ENCODE assay signal across 11 cellular contexts in genomic region chr2:20600756-20601325, GRCh38. TPM values are rescaled to one million over a fixed set of nuclear protein-coding genes. Genes with fewer than 3 reads are reported as not detected.
A peak's percentile ranks its signal among the peaks of the same experiment; 100 is the strongest.
DNase-seq lines count a peak whose midpoint lies in the region; ATAC-seq, FAIRE-seq and TF ChIP-seq lines count a peak whose summit lies in the region.
"Had no signal": no experiment of that assay in that cellular context is flagged by ENCODE, and none has a peak within 500 bp of the region (broad histone marks: within the 10 kb centered on the region; RNA-seq: fewer than 3 reads in every experiment).

No MANE protein-coding gene starts in this region.

- CTCF ChIA-PET in HEK293T (lab: Yijun Ruan, JAX): interaction anchor here (0.7 kb wide), 1 partner anchor 17 kb away, joined by 3 read pairs; no protein-coding TSS in a partner anchor

- peaks cover 0 to 2% (median 2%) of the 10 kb centered on the region in 3 donors for H3K27me3 Mint-ChIP-seq in CD14-positive monocyte (ENCODE audit: low read depth in 3 of 3)
- H3K27me3 Mint-ChIP-seq in neural crest cell (ENCODE audit: low read depth): peaks cover 2% of the 10 kb centered on the region
- H3K27me3 Mint-ChIP-seq in stimulated activated naive B cell treated with anti-CD40 and anti-IgM and Interleukin-4, amounts not matched to agents 10 μg/mL and 1 μg/mL and 100 μg/mL, for 72 hours: no peaks in the 10 kb centered on the region

- H3K27ac Mint-ChIP-seq in CD14-positive monocyte: no peak overlapping the region
- H3K27ac Mint-ChIP-seq in neural crest cell (ENCODE audit: unreplicated experiment): no peak overlapping the region
- H3K27ac Mint-ChIP-seq in stimulated activated naive B cell treated with anti-CD40 and anti-IgM and Interleukin-4, amounts not matched to agents 10 μg/mL and 1 μg/mL and 100 μg/mL, for 72 hours: no peak overlapping the region
- H3K27ac Mint-ChIP-seq: activated CD8-positive, alpha-beta T cell treated with anti-CD3 and anti-CD28 coated beads, Interleukin-2, amount 10 ng/mL, durations not matched to agents 7 days and 5 days had no signal

- FAIRE-seq in endometrium (lab: Jason Lieb, UNC): peak; percentile 75
- no peak for FAIRE-seq in HTR-8/SVneo (lab: Jason Lieb, UNC)

- no peak overlapping the region for H3K4me3 ChIP-seq in MG63

- H3K4me3 Mint-ChIP-seq in CD14-positive monocyte: no peak overlapping the region
- no peak overlapping the region for H3K4me3 Mint-ChIP-seq in neural crest cell
- H3K4me3 Mint-ChIP-seq in stimulated activated naive B cell treated with anti-CD40 and anti-IgM and Interleukin-4, amounts not matched to agents 10 μg/mL and 1 μg/mL and 100 μg/mL, for 72 hours: no peak overlapping the region
- H3K4me3 Mint-ChIP-seq: activated CD8-positive, alpha-beta T cell treated with anti-CD3 and anti-CD28 coated beads, Interleukin-2, amount 10 ng/mL, durations not matched to agents 7 days and 5 days had no signal

- no peaks in the 10 kb centered on the region for H3K9me3 Mint-ChIP-seq in CD14-positive monocyte
- peaks cover 3% of the 10 kb centered on the region for H3K9me3 Mint-ChIP-seq in neural crest cell
- peaks cover 0 to 3% of the 10 kb centered on the region in 2 donors for H3K9me3 Mint-ChIP-seq in stimulated activated naive B cell treated with anti-CD40 and anti-IgM and Interleukin-4, amounts not matched to agents 10 μg/mL and 1 μg/mL and 100 μg/mL, for 72 hours

- POLR2A ChIA-PET in HEK293T (lab: Yijun Ruan, JAX): interaction anchor here (1.0 to 2.0 kb wide), 2 partner anchors 151 to 154 kb away, joined by 6 to 7 read pairs; partner anchors contain the start of gene RHOB

- no peaks in the 10 kb centered on the region for H3K9me3 ChIP-seq in MG63

- peaks cover 17% of the 10 kb centered on the region for H3K4me1 Mint-ChIP-seq in CD14-positive monocyte
- H3K4me1 Mint-ChIP-seq in neural crest cell: peaks cover 69% of the 10 kb centered on the region
- peaks cover 16 to 19% of the 10 kb centered on the region in 2 donors for H3K4me1 Mint-ChIP-seq in stimulated activated naive B cell treated with anti-CD40 and anti-IgM and Interleukin-4, amounts not matched to agents 10 μg/mL and 1 μg/mL and 100 μg/mL, for 72 hours

- no peak for ATAC-seq in stimulated activated naive B cell treated with anti-CD40 and anti-IgM and Interleukin-4, amounts not matched to agents 10 μg/mL and 1 μg/mL and 100 μg/mL, for 72 hours (replicated peaks)
- ATAC-seq: activated CD8-positive, alpha-beta T cell treated with anti-CD3 and anti-CD28 coated beads, Interleukin-2, amount 10 ng/mL, durations not matched to agents 7 days and 5 days had no signal

- DNase-seq in CD14-positive monocyte (ENCODE audit: low spot score) (no peak), OCI-M1 (lab: John Stamatoyannopoulos, UW) (peak; percentile 13), neural crest cell (ENCODE audit: low read depth, low spot score) (no peak), HEK293T (ENCODE audit: extremely low spot score) (no peak), MG63 (no peak), HTR-8/SVneo (ENCODE audit: insufficient read length, low spot score) (no peak)
- no peak for DNase-seq in stimulated activated naive B cell treated with anti-CD40 and anti-IgM and Interleukin-4, amounts not matched to agents 10 μg/mL and 1 μg/mL and 100 μg/mL, for 72 hours
- DNase-seq: activated CD8-positive, alpha-beta T cell treated with anti-CD3 and anti-CD28 coated beads, Interleukin-2, amount 10 ng/mL, durations not matched to agents 7 days and 5 days; central memory CD4-positive, alpha-beta T cell; DND-41 had no signal

- intact Hi-C loops in CD14-positive monocyte (cut with micrococcal nuclease): no loop called here

- TF ChIP-seq CTCF in CD14-positive monocyte (IDR thresholded peaks at IDR 0.05) (peak; percentile 26), neural crest cell (conservative IDR thresholded peaks at IDR 0.05) (peak; percentile 61)

- H3K36me3 ChIP-seq in MG63: no peaks in the 10 kb centered on the region

- H3K36me3 Mint-ChIP-seq in CD14-positive monocyte (no peaks in the 10 kb centered on the region), neural crest cell (ENCODE audit: low read depth) (peaks cover 2% of the 10 kb centered on the region)
- H3K36me3 Mint-ChIP-seq in stimulated activated naive B cell treated with anti-CD40 and anti-IgM and Interleukin-4, amounts not matched to agents 10 μg/mL and 1 μg/mL and 100 μg/mL, for 72 hours: no peaks in the 10 kb centered on the region

- H3K27me3 ChIP-seq in MG63: no peaks in the 10 kb centered on the region

TF ChIP-seq in HEK293T, 16 proteins besides CTCF, POLR2A, EP300 and RAD21:
- no peak for TF ChIP-seq NFRKB (IDR thresholded peaks at IDR 0.05)

RNA-seq across cellular contexts. Expression of gene HS1BP3, which starts 50.1 kb away (rescaled TPM):
- 10 to 100 TPM; 45.4 to 48.9 TPM for polyA plus RNA-seq in CD14-positive monocyte
- total RNA-seq in neural crest cell: 19.4 and 19.6 TPM in 2 replicates
- total RNA-seq in MG63 (2014; rRNA removed; shearing (Covaris generic); ENCODE audit: low replicate concordance): 10.9 and 28.0 TPM in 2 replicates
